Comparison of ENCODE assay signal across 1 cellular context in the genomic region with DNA sequence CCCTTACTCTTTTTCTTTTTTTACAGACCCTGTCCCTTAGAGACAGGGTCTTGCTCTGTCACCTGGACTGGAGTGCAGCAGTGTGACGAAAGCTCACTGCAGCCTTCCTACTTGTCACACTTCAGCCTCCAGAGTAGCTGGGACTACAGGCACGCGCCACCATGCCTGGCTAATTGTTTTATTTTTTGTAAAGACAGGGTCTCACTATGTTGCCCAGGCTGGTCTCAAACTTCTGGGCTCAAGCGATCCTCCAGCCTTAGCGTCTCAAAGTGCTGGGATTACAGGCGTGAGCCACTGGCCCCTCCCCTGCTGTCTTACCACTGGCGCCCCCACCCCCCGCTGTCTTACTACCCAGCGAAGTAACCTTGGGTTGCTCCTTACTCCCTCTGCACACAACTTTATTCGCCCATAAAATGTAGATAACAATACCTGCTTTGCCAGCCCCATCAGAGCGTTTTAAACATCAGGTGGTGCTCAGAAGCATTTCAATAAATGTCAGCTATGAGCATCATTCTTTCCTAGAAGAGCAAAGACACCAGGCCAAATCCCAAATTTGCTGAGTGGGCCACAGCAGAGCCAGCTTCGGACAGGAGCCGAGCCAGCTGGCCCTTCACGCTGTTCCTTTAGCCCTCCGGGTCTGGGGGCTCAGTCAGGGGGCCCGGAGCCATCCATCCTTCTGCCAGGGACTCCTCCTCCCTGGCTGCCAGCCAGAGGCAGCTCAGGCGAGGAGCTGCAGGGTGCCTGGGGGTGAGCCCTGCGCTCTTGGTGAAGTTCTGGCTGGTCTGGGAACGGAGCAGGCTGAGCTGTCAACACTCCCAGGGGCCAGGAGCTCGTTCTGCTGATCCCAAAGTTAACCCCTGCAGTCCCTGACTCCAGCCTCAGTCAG.
TF ChIP-seq lines count a peak whose summit lies in the region.

No MANE protein-coding gene starts in this region.

TF ChIP-seq in HEK293, 187 proteins besides CTCF, POLR2A, EP300 and RAD21 (continued from another document and continues in another):
- TF ChIP-seq, protein P1, sequence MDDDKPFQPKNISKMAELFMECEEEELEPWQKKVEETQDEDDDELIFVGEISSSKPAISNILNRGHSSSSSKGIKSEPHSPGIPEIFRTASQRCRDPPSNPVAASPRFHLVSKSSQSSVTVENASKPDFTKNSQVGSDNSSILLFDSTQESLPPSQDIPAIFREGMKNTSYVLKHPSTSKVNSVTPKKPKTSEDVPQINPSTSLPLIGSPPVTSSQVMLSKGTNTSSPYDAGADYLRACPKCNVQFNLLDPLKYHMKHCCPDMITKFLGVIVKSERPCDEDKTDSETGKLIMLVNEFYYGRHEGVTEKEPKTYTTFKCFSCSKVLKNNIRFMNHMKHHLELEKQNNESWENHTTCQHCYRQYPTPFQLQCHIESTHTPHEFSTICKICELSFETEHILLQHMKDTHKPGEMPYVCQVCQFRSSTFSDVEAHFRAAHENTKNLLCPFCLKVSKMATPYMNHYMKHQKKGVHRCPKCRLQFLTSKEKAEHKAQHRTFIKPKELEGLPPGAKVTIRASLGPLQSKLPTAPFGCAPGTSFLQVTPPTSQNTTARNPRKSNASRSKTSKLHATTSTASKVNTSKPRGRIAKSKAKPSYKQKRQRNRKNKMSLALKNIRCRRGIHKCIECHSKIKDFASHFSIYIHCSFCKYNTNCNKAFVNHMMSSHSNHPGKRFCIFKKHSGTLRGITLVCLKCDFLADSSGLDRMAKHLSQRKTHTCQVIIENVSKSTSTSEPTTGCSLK (tag by site-specific recombination; IDR thresholded peaks at IDR 0.05) = no peak
- TF ChIP-seq ZNF274 (IDR thresholded peaks at IDR 0.05; ENCODE audit: low read length) (no peak), ZNF274 (tag by site-specific recombination; IDR thresholded peaks at IDR 0.05; ENCODE audit: borderline replicate concordance) (no peak), ZNF48 (tag by site-specific recombination; IDR thresholded peaks at IDR 0.05) (no peak), ZNF585B (tag by site-specific recombination; IDR thresholded peaks at IDR 0.05) (no peak), ZNF629 (tag by site-specific recombination; IDR thresholded peaks at IDR 0.05) (0 out of 2 replicates have a peak, but pooled peaks have one; percentile 9), OSR2 (tag by site-specific recombination; IDR thresholded peaks at IDR 0.05) (peak; percentile 38; the same call in 1 of the 2 replicates), ZNF133 (tag by site-specific recombination; IDR thresholded peaks at IDR 0.05) (no peak), ZBTB17 (tag by site-specific recombination; IDR thresholded peaks at IDR 0.05) (peak; percentile 85), ZNF521 (tag by site-specific recombination; IDR thresholded peaks at IDR 0.05) (no peak), ZNF302 (tag by site-specific recombination; IDR thresholded peaks at IDR 0.05; ENCODE audit: low read depth) (no peak), ZNF621 (tag by site-specific recombination; IDR thresholded peaks at IDR 0.05) (no peak), ZNF555 (tag by site-specific recombination; conservative IDR thresholded peaks at IDR 0.05) (no peak), ZNF791 (tag by site-specific recombination; IDR thresholded peaks at IDR 0.05) (no peak), HOXA7 (CRISPR knock-in tag; IDR thresholded peaks at IDR 0.05; ENCODE audit: borderline replicate concordance) (no peak), ZNF777 (tag by site-specific recombination; IDR thresholded peaks at IDR 0.05; ENCODE audit: borderline replicate concordance) (no peak), ZNF664 (tag by site-specific recombination; IDR thresholded peaks at IDR 0.05) (no peak), KLF7 (tag by site-specific recombination; IDR thresholded peaks at IDR 0.05; ENCODE audit: borderline replicate concordance) (no peak), SETDB1 (IDR thresholded peaks at IDR 0.05; ENCODE audit: insufficient read length, low read length) (no peak), ZNF548 (tag by site-specific recombination; IDR thresholded peaks at IDR 0.05) (no peak), ZNF335 (tag by site-specific recombination; conservative IDR thresholded peaks at IDR 0.05) (peak; percentile 65), ZNF350 (tag by site-specific recombination; IDR thresholded peaks at IDR 0.05) (no peak)
- TF ChIP-seq, protein P2, sequence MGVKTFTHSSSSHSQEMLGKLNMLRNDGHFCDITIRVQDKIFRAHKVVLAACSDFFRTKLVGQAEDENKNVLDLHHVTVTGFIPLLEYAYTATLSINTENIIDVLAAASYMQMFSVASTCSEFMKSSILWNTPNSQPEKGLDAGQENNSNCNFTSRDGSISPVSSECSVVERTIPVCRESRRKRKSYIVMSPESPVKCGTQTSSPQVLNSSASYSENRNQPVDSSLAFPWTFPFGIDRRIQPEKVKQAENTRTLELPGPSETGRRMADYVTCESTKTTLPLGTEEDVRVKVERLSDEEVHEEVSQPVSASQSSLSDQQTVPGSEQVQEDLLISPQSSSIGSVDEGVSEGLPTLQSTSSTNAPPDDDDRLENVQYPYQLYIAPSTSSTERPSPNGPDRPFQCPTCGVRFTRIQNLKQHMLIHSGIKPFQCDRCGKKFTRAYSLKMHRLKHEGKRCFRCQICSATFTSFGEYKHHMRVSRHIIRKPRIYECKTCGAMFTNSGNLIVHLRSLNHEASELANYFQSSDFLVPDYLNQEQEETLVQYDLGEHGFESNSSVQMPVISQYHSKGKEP (tag by site-specific recombination; IDR thresholded peaks at IDR 0.05) = no peak
- TF ChIP-seq, protein P3, sequence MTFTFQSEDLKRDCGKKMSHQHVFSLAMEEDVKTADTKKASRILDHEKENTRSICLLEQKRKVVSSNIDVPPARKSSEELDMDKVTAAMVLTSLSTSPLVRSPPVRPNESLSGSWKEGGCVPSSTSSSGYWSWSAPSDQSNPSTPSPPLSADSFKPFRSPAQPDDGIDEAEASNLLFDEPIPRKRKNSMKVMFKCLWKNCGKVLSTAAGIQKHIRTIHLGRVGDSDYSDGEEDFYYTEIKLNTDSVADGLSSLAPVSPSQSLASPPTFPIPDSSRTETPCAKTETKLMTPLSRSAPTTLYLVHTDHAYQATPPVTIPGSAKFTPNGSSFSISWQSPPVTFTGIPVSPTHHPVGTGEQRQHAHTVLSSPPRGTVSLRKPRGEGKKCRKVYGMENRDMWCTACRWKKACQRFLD (tag by site-specific recombination; IDR thresholded peaks at IDR 0.05) = no peak
- TF ChIP-seq, protein P4, sequence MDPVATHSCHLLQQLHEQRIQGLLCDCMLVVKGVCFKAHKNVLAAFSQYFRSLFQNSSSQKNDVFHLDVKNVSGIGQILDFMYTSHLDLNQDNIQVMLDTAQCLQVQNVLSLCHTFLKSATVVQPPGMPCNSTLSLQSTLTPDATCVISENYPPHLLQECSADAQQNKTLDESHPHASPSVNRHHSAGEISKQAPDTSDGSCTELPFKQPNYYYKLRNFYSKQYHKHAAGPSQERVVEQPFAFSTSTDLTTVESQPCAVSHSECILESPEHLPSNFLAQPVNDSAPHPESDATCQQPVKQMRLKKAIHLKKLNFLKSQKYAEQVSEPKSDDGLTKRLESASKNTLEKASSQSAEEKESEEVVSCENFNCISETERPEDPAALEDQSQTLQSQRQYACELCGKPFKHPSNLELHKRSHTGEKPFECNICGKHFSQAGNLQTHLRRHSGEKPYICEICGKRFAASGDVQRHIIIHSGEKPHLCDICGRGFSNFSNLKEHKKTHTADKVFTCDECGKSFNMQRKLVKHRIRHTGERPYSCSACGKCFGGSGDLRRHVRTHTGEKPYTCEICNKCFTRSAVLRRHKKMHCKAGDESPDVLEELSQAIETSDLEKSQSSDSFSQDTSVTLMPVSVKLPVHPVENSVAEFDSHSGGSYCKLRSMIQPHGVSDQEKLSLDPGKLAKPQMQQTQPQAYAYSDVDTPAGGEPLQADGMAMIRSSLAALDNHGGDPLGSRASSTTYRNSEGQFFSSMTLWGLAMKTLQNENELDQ (tag by site-specific recombination; IDR thresholded peaks at IDR 0.05; ENCODE audit: low read depth) = no peak
- TF ChIP-seq, protein P5, sequence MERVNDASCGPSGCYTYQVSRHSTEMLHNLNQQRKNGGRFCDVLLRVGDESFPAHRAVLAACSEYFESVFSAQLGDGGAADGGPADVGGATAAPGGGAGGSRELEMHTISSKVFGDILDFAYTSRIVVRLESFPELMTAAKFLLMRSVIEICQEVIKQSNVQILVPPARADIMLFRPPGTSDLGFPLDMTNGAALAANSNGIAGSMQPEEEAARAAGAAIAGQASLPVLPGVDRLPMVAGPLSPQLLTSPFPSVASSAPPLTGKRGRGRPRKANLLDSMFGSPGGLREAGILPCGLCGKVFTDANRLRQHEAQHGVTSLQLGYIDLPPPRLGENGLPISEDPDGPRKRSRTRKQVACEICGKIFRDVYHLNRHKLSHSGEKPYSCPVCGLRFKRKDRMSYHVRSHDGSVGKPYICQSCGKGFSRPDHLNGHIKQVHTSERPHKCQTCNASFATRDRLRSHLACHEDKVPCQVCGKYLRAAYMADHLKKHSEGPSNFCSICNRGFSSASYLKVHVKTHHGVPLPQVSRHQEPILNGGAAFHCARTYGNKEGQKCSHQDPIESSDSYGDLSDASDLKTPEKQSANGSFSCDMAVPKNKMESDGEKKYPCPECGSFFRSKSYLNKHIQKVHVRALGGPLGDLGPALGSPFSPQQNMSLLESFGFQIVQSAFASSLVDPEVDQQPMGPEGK (tag by site-specific recombination; IDR thresholded peaks at IDR 0.05) = peak; percentile 71
- TF ChIP-seq, protein P6, sequence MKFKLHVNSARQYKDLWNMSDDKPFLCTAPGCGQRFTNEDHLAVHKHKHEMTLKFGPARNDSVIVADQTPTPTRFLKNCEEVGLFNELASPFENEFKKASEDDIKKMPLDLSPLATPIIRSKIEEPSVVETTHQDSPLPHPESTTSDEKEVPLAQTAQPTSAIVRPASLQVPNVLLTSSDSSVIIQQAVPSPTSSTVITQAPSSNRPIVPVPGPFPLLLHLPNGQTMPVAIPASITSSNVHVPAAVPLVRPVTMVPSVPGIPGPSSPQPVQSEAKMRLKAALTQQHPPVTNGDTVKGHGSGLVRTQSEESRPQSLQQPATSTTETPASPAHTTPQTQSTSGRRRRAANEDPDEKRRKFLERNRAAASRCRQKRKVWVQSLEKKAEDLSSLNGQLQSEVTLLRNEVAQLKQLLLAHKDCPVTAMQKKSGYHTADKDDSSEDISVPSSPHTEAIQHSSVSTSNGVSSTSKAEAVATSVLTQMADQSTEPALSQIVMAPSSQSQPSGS (tag by site-specific recombination; IDR thresholded peaks at IDR 0.05; ENCODE audit: low read depth) = no peak
- TF ChIP-seq, protein P7, sequence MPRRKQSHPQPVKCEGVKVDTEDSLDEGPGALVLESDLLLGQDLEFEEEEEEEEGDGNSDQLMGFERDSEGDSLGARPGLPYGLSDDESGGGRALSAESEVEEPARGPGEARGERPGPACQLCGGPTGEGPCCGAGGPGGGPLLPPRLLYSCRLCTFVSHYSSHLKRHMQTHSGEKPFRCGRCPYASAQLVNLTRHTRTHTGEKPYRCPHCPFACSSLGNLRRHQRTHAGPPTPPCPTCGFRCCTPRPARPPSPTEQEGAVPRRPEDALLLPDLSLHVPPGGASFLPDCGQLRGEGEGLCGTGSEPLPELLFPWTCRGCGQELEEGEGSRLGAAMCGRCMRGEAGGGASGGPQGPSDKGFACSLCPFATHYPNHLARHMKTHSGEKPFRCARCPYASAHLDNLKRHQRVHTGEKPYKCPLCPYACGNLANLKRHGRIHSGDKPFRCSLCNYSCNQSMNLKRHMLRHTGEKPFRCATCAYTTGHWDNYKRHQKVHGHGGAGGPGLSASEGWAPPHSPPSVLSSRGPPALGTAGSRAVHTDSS (tag by site-specific recombination; IDR thresholded peaks at IDR 0.05) = no peak
- TF ChIP-seq, protein P8, sequence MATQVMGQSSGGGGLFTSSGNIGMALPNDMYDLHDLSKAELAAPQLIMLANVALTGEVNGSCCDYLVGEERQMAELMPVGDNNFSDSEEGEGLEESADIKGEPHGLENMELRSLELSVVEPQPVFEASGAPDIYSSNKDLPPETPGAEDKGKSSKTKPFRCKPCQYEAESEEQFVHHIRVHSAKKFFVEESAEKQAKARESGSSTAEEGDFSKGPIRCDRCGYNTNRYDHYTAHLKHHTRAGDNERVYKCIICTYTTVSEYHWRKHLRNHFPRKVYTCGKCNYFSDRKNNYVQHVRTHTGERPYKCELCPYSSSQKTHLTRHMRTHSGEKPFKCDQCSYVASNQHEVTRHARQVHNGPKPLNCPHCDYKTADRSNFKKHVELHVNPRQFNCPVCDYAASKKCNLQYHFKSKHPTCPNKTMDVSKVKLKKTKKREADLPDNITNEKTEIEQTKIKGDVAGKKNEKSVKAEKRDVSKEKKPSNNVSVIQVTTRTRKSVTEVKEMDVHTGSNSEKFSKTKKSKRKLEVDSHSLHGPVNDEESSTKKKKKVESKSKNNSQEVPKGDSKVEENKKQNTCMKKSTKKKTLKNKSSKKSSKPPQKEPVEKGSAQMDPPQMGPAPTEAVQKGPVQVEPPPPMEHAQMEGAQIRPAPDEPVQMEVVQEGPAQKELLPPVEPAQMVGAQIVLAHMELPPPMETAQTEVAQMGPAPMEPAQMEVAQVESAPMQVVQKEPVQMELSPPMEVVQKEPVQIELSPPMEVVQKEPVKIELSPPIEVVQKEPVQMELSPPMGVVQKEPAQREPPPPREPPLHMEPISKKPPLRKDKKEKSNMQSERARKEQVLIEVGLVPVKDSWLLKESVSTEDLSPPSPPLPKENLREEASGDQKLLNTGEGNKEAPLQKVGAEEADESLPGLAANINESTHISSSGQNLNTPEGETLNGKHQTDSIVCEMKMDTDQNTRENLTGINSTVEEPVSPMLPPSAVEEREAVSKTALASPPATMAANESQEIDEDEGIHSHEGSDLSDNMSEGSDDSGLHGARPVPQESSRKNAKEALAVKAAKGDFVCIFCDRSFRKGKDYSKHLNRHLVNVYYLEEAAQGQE (tag by site-specific recombination; IDR thresholded peaks at IDR 0.05) = no peak
- TF ChIP-seq, protein P9, sequence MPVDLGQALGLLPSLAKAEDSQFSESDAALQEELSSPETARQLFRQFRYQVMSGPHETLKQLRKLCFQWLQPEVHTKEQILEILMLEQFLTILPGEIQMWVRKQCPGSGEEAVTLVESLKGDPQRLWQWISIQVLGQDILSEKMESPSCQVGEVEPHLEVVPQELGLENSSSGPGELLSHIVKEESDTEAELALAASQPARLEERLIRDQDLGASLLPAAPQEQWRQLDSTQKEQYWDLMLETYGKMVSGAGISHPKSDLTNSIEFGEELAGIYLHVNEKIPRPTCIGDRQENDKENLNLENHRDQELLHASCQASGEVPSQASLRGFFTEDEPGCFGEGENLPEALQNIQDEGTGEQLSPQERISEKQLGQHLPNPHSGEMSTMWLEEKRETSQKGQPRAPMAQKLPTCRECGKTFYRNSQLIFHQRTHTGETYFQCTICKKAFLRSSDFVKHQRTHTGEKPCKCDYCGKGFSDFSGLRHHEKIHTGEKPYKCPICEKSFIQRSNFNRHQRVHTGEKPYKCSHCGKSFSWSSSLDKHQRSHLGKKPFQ (tag by site-specific recombination; IDR thresholded peaks at IDR 0.05) = no peak
- TF ChIP-seq, protein P10, sequence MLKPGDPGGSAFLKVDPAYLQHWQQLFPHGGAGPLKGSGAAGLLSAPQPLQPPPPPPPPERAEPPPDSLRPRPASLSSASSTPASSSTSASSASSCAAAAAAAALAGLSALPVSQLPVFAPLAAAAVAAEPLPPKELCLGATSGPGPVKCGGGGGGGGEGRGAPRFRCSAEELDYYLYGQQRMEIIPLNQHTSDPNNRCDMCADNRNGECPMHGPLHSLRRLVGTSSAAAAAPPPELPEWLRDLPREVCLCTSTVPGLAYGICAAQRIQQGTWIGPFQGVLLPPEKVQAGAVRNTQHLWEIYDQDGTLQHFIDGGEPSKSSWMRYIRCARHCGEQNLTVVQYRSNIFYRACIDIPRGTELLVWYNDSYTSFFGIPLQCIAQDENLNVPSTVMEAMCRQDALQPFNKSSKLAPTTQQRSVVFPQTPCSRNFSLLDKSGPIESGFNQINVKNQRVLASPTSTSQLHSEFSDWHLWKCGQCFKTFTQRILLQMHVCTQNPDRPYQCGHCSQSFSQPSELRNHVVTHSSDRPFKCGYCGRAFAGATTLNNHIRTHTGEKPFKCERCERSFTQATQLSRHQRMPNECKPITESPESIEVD (tag by site-specific recombination; IDR thresholded peaks at IDR 0.05) = no peak
